1 cellular context compared by ENCODE assay signal in genomic region chr19:4604912-4605311, GRCh38.
TF ChIP-seq lines count a peak whose summit lies in the region.

No MANE protein-coding gene starts in this region.

TF ChIP-seq in H1, 55 proteins besides CTCF, POLR2A, EP300 and RAD21 (continued from another document):
- no peak for TF ChIP-seq PHF8 (conservative IDR thresholded peaks at IDR 0.05; ENCODE audit: low read depth, low read length)
- no peak for TF ChIP-seq ASH2L (IDR thresholded peaks at IDR 0.05; ENCODE audit: low read length)
- no peak for TF ChIP-seq SIX5 (IDR thresholded peaks at IDR 0.05; ENCODE audit: low read depth, low read length)
